ENCODE assay signal across 9 cellular contexts in genomic region chr3:52244061-52244628, GRCh38. TPM values are rescaled to one million over a fixed set of nuclear protein-coding genes. Genes with fewer than 3 reads are reported as not detected.
DNase-seq lines count a peak whose midpoint lies in the region; ATAC-seq and TF ChIP-seq lines count a peak whose summit lies in the region.
"Had no signal": no experiment of that assay in that cellular context is flagged by ENCODE, and none has a peak within 500 bp of the region (broad histone marks: within the 10 kb centered on the region; RNA-seq: fewer than 3 reads in every experiment).

No MANE protein-coding gene starts in this region.

- ATAC-seq in CD4-positive, alpha-beta T cell (ENCODE audit: poor library complexity): no peak
- ATAC-seq in GM21367 (IDR thresholded peaks at IDR 0.05; ENCODE audit: unreplicated experiment) (peak; percentile 29), aorta (ENCODE audit: low FRiP score) (no peak), GM19324 (IDR thresholded peaks at IDR 0.05; ENCODE audit: low FRiP score, unreplicated experiment) (no peak)
- ATAC-seq in activated T-cell treated with anti-CD3 and anti-CD28 coated beads, Interleukin-2, amount 50 U/mL, for 72 hours (replicated peaks in 1 of 2): peak; percentile 31 to 41

- no peaks in the 10 kb centered on the region for H3K27me3 Mint-ChIP-seq in CD4-positive, alpha-beta T cell
- H3K27me3 Mint-ChIP-seq in activated T-cell treated with anti-CD3 and anti-CD28 coated beads, Interleukin-2, amount 50 U/mL, for 72 hours (ENCODE audit: low read depth): no peaks in the 10 kb centered on the region

- H3K4me1 ChIP-seq in aorta (ENCODE audit: control insufficient read depth in 1 of 2, insufficient read depth in 2 of 2, low read length in 2 of 2): no peaks in the 10 kb centered on the region

- H3K4me1 Mint-ChIP-seq in CD4-positive, alpha-beta T cell (ENCODE audit: low read depth): peaks cover 87% of the 10 kb centered on the region
- H3K4me1 Mint-ChIP-seq in activated T-cell treated with anti-CD3 and anti-CD28 coated beads, Interleukin-2, amount 50 U/mL, for 72 hours (ENCODE audit: low read depth): peaks cover 86% of the 10 kb centered on the region

- H3K36me3 Mint-ChIP-seq in CD4-positive, alpha-beta T cell (ENCODE audit: low read depth): peaks cover 42% of the 10 kb centered on the region
- peaks cover 29 to 36% of the 10 kb centered on the region in 2 donors for H3K36me3 Mint-ChIP-seq in activated T-cell treated with anti-CD3 and anti-CD28 coated beads, Interleukin-2, amount 50 U/mL, for 72 hours (ENCODE audit: insufficient read depth in 2 of 2)

- POLR2A ChIA-PET in CD4-positive, alpha-beta T cell (lab: Charles Lee): interaction anchor here (1.0 to 19.7 kb wide), 6 partner anchors 9 to 44 kb away, joined by 3 to 538 read pairs (median 6); partner anchors contain the start of genes GLYCTK, PPM1M and WDR82

- no peaks in the 10 kb centered on the region for H3K9me3 Mint-ChIP-seq in CD4-positive, alpha-beta T cell
- H3K9me3 Mint-ChIP-seq in activated T-cell treated with anti-CD3 and anti-CD28 coated beads, Interleukin-2, amount 50 U/mL, for 72 hours: peaks cover 2 to 3% of the 10 kb centered on the region in 2 donors

- intact Hi-C loops in CD4-positive, alpha-beta T cell (cut with DNase I, micrococcal nuclease): no loop called here
- intact Hi-C loops in aorta (cut with DNase I): no loop called here

- no peaks in the 10 kb centered on the region for H3K36me3 ChIP-seq in aorta (ENCODE audit: control insufficient read depth in 1 of 2, insufficient read depth in 2 of 2, low read length in 1 of 2)

- H3K27ac Mint-ChIP-seq in CD4-positive, alpha-beta T cell: peak overlapping the region; percentile 92
- H3K27ac Mint-ChIP-seq in activated T-cell treated with anti-CD3 and anti-CD28 coated beads, Interleukin-2, amount 50 U/mL, for 72 hours: peak overlapping the region; percentile 70

- no peaks in the 10 kb centered on the region for H3K27me3 ChIP-seq in CD4-positive, alpha-beta T cell (ENCODE audit: control insufficient read depth, insufficient read depth, low read length)
- H3K27me3 ChIP-seq in aorta (ENCODE audit: control insufficient read depth in 1 of 2, insufficient read depth in 2 of 2, low read length in 1 of 2): no peaks in the 10 kb centered on the region

- CTCF ChIA-PET in CD4-positive, alpha-beta T cell (lab: Charles Lee): interaction anchor here (0.7 to 3.3 kb wide), 9 partner anchors 8 to 261 kb away, joined by 3 to 15 read pairs (median 5); partner anchors contain the start of genes ACY1 and WDR82

- TF ChIP-seq CTCF in CD4-positive, alpha-beta T cell (IDR thresholded peaks at IDR 0.05): no peak

- no peak overlapping the region for H3K4me3 ChIP-seq in aorta (ENCODE audit: low read length in 2 of 2)

- H3K9me3 ChIP-seq in CD4-positive, alpha-beta T cell (ENCODE audit: control insufficient read depth, low read length): no peaks in the 10 kb centered on the region
- H3K9me3 ChIP-seq in aorta (ENCODE audit: control insufficient read depth, low read length): no peaks in the 10 kb centered on the region

- 72 to 76% methylated on average over 8 of the region's 8 CpGs for WGBS in aorta, 2 donors

- DNase-seq in CD4-positive, alpha-beta T cell: peak in 2 of 10 experiments; percentile 2 to 29
- peak; percentile 61 for DNase-seq in NCI-H226
- peak; percentile 78 for DNase-seq in activated T-cell treated with anti-CD3 and anti-CD28 coated beads, Interleukin-2, amount 50 U/mL, for 72 hours
- DNase-seq in kidney tubule cell (ENCODE audit: low spot score): peak; percentile 85
- DNase-seq in aorta: peak; percentile 79 to 83
- no peak for DNase-seq in NCI-H748 treated with DMSO at 0.1 percent for 48 hours (lab: John Stamatoyannopoulos, UW)

- H3K4me3 Mint-ChIP-seq in CD4-positive, alpha-beta T cell: peak overlapping the region; percentile 70
- peak overlapping the region; percentile 87 to 91 for H3K4me3 Mint-ChIP-seq in activated T-cell treated with anti-CD3 and anti-CD28 coated beads, Interleukin-2, amount 50 U/mL, for 72 hours

- H3K27ac ChIP-seq in CD4-positive, alpha-beta T cell (ENCODE audit: low read depth, low read length): peak overlapping the region; percentile 42
- H3K27ac ChIP-seq in aorta (ENCODE audit: low read depth in 1 of 2, low read length in 2 of 2): no peak overlapping the region
- H3K27ac ChIP-seq: parathyroid adenoma had no signal

RNA-seq across cellular contexts. Expression of gene PPM1M, which starts 1.4 kb away (rescaled TPM):
- total RNA-seq in CD4-positive, alpha-beta T cell: 10 to 100 TPM; 36.7 to 40.2 TPM
- 100 to 1,000 TPM; 119 to 121 TPM for total RNA-seq in activated T-cell treated with anti-CD3 and anti-CD28 coated beads, Interleukin-2, amount 50 U/mL, for 72 hours
- 10 to 100 TPM; 26.7 to 43.4 TPM for total RNA-seq in aorta
- 10 to 100 TPM; 26.2 to 33.7 TPM for polyA plus RNA-seq in aorta

RNA-seq across cellular contexts. Expression of gene TWF2, which starts 5.2 kb away (rescaled TPM):
- total RNA-seq in CD4-positive, alpha-beta T cell: 10 to 100 TPM; 17.4 to 21.7 TPM
- 100 to 1,000 TPM; 124 to 133 TPM for total RNA-seq in activated T-cell treated with anti-CD3 and anti-CD28 coated beads, Interleukin-2, amount 50 U/mL, for 72 hours
- total RNA-seq in aorta: 10 to 100 TPM; 40.5 to 52.2 TPM
- polyA plus RNA-seq in aorta: 10 to 100 TPM; 42.3 to 48.0 TPM

RNA-seq across cellular contexts. Expression of gene TLR9, which starts 18.7 kb away (rescaled TPM):
- under 1 TPM; 0.08 to 0.17 TPM for total RNA-seq in CD4-positive, alpha-beta T cell
- total RNA-seq in activated T-cell treated with anti-CD3 and anti-CD28 coated beads, Interleukin-2, amount 50 U/mL, for 72 hours: 1 to 10 TPM; 1.2 to 2.3 TPM
- total RNA-seq in aorta: under 1 TPM; 0.42 to 0.81 TPM
- polyA plus RNA-seq in aorta: not detected

RNA-seq across cellular contexts. Expression of gene WDR82, which starts 34.3 kb away (rescaled TPM):
- total RNA-seq in CD4-positive, alpha-beta T cell: 100 to 1,000 TPM; 114 TPM
- total RNA-seq in activated T-cell treated with anti-CD3 and anti-CD28 coated beads, Interleukin-2, amount 50 U/mL, for 72 hours: 100 to 1,000 TPM; 113 to 120 TPM
- 10 to 100 TPM; 58.1 to 72.4 TPM for total RNA-seq in aorta
- 10 to 100 TPM; 27.9 to 31.6 TPM for polyA plus RNA-seq in aorta

RNA-seq across cellular contexts. Expression of gene GLYCTK, which starts 43.5 kb away (rescaled TPM):
- 10 to 100 TPM; 24.4 to 24.6 TPM for total RNA-seq in CD4-positive, alpha-beta T cell
- total RNA-seq in activated T-cell treated with anti-CD3 and anti-CD28 coated beads, Interleukin-2, amount 50 U/mL, for 72 hours: 10 to 100 TPM; 21.5 to 25.4 TPM
- total RNA-seq in aorta: 10 to 100 TPM in 1 of 2 donors, 1 to 10 TPM in 1; 9.7 to 13.9 TPM
- 10 to 100 TPM in 1 of 2 donors, 1 to 10 TPM in 1; 9.9 to 15.6 TPM for polyA plus RNA-seq in aorta

Comparison
In these comparisons a context has a peak if more than half of its experiments do, and no peak if none do; other contexts are left out.
1. ATAC-seq: peak in GM21367 (single experiment) and activated T-cell treated with anti-CD3 and anti-CD28 coated beads, Interleukin-2, amount 50 U/mL, for 72 hours (2 of 2); none in CD4-positive, alpha-beta T cell (single experiment), aorta (single experiment) and GM19324 (single experiment).